Comparison of ENCODE assay signal across 8 cellular contexts in genomic region chr2:178477443-178478099, GRCh38. TPM values are rescaled to one million over a fixed set of nuclear protein-coding genes. Genes with fewer than 3 reads are reported as not detected.
DNase-seq lines count a peak whose midpoint lies in the region; ATAC-seq, FAIRE-seq and TF ChIP-seq lines count a peak whose summit lies in the region.

No MANE protein-coding gene starts in this region.

- no peak for ATAC-seq in HG03025 (IDR thresholded peaks at IDR 0.05; ENCODE audit: low FRiP score, unreplicated experiment)
- ATAC-seq in omental fat pad (ENCODE audit: low FRiP score), result no peak

- BruUV-seq in Calu3 (replicated peaks; lab: Mats Ljungman, UMichigan), result no TSS peak

- peak overlapping the region; percentile 94 for H3K4me3 Mint-ChIP-seq in Calu3 (ENCODE audit: low read depth, unreplicated experiment)

- H3K4me1 ChIP-seq in neuron (ENCODE audit: insufficient read depth, low read length), result peaks cover 17% of the 10 kb centered on the region

- no peaks in the 10 kb centered on the region for H3K9me3 Mint-ChIP-seq in Calu3 (ENCODE audit: low read depth, unreplicated experiment)

- FAIRE-seq in HTR-8/SVneo (lab: Jason Lieb, UNC), result no peak

- intact Hi-C loops in Calu3 (cut with micrococcal nuclease; ENCODE audit: unreplicated experiment), result loop anchor here (2.0 kb wide), 1 partner anchor 45 kb away; no protein-coding TSS in a partner anchor

- peaks cover 37% of the 10 kb centered on the region for H3K36me3 Mint-ChIP-seq in Calu3 (ENCODE audit: insufficient read depth, unreplicated experiment)

- H3K27me3 ChIP-seq in neuron (ENCODE audit: insufficient read depth, low read length), result no peaks in the 10 kb centered on the region

- no peaks in the 10 kb centered on the region for H3K27me3 Mint-ChIP-seq in Calu3 (ENCODE audit: unreplicated experiment)

- DNase-seq in Calu3 (no peak), NB4 (ENCODE audit: low read depth) (peak; percentile 26), choroid plexus epithelial cell (ENCODE audit: low read depth) (no peak), C1 segment of cervical spinal cord (lab: John Stamatoyannopoulos, UW) (no peak), HTR-8/SVneo (ENCODE audit: insufficient read length, low spot score) (no peak), omental fat pad (ENCODE audit: low spot score) (no peak)

- no peaks in the 10 kb centered on the region for H3K36me3 ChIP-seq in neuron (ENCODE audit: insufficient read depth, low read length)

- H3K4me3 ChIP-seq in NB4 (ENCODE audit: low read depth, low read length) (peak overlapping the region; percentile 95), choroid plexus epithelial cell (ENCODE audit: low read depth, low read length) (peak overlapping the region; percentile 89), neuron (ENCODE audit: low read length) (peak overlapping the region; percentile 74)

- H3K4me1 Mint-ChIP-seq in Calu3 (ENCODE audit: low read depth, unreplicated experiment), result peaks cover 16% of the 10 kb centered on the region

- TF ChIP-seq CTCF in Calu3 (IDR thresholded peaks at IDR 0.05; ENCODE audit: unreplicated experiment) (no peak), NB4 (IDR thresholded peaks at IDR 0.05; ENCODE audit: low read depth, low read length) (no peak), choroid plexus epithelial cell (conservative IDR thresholded peaks at IDR 0.05; ENCODE audit: low read depth, low read length) (no peak), omental fat pad (IDR thresholded peaks at IDR 0.05) (no peak)

- no peaks in the 10 kb centered on the region for H3K9me3 ChIP-seq in neuron (ENCODE audit: low read length)

- peak overlapping the region; percentile 89 for H3K27ac Mint-ChIP-seq in Calu3 (ENCODE audit: unreplicated experiment)

- peak overlapping the region; percentile 59 for H2AFZ ChIP-seq in neuron (ENCODE audit: low read depth, low read length)

- CTCF ChIA-PET in Calu3 (lab: Charles Lee), result interaction anchor here (0.7 kb wide), 1 partner anchor 27 kb away, joined by 3 read pairs; the partner anchor contains the start of genes PJVK and PRKRA

- TF ChIP-seq POLR2A in NB4 (IDR thresholded peaks at IDR 0.05; ENCODE audit: extremely low read depth, insufficient read length), result no peak

RNA-seq across cellular contexts. Expression of gene FKBP7, which starts 0.8 kb away (rescaled TPM):
- total RNA-seq in Calu3 (2022), result 8.8 and 8.9 TPM in 2 replicates
- total RNA-seq in omental fat pad, result 10 to 100 TPM in 3 of 4 donors, 1 to 10 TPM in 1; 6.8 to 17.5 (median 15.3) TPM

RNA-seq across cellular contexts. Expression of gene PLEKHA3, which starts 2.7 kb away (rescaled TPM):
- total RNA-seq in Calu3 (2022) (33.0 and 34.9 TPM in 2 replicates), omental fat pad (10 to 100 TPM in 3 of 4 donors, 1 to 10 TPM in 1; 9.4 to 13.2 (median 11.2) TPM)

RNA-seq across cellular contexts. Expression of gene PJVK, which starts 26.4 kb away (rescaled TPM):
- total RNA-seq in Calu3 (2022), result 2.6 and 4.3 TPM in 2 replicates
- total RNA-seq in omental fat pad, result 1 to 10 TPM; 2.2 to 2.8 (median 2.5) TPM

RNA-seq across cellular contexts. Expression of gene PRKRA, which starts 26.6 kb away (rescaled TPM):
- total RNA-seq in Calu3 (2022) (50.0 and 53.2 TPM in 2 replicates), omental fat pad (10 to 100 TPM; 50.7 to 67.4 (median 60.4) TPM)
